20 cellular contexts compared by ENCODE assay signal in the genomic region with DNA sequence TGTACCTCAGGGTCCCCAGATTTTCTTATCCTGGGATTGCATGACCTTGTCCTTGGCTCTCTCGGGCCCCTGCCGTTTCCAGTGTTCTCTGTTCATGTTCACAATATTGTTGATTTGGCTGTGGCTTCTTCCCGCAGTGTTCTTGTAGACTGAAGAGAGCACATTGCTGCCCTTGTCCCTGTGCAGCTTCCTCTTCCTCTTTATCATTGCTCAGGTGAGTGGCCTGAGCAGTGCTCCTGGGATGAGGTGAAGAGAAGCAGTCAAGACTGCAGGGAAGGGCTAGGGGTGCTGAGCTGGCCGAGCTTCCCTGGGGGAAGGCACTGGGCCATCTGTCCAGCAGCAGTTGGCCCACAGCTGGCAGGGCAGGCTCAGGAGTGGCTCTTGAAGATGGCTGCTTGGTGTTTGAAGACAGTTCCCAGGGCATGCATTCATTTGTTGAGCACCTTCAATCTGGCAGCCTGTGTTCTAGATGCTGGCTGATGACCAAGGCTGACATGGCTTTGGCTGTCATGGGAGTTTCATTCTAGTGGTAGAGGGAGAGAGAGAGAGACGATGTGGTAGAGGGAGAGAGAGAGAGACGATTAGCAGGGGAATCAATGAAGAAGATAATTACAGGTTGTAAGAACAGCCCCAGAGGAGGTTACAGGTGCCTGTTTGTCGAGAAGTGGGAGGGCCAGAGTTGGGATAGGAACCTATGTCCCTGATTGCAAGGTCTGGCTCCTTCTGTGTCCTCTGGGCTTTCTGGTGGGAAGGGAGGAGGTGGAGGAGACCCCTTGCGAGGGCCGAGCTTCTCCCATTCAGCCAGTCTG. TPM values are rescaled to one million over a fixed set of nuclear protein-coding genes. Genes with fewer than 3 reads are reported as not detected.
DNase-seq lines count a peak whose midpoint lies in the region; ATAC-seq, FAIRE-seq and TF ChIP-seq lines count a peak whose summit lies in the region.
"Had no signal": no experiment of that assay in that cellular context is flagged by ENCODE, and none has a peak within 500 bp of the region (broad histone marks: within the 10 kb centered on the region; RNA-seq: fewer than 3 reads in every experiment).

No MANE protein-coding gene starts in this region.

- H3K36me3 Mint-ChIP-seq in activated T-cell treated with anti-CD3 and anti-CD28 coated beads, Interleukin-2, amount 50 U/mL, for 72 hours (ENCODE audit: insufficient read depth in 2 of 2) = no peaks in the 10 kb centered on the region

- no peaks in the 10 kb centered on the region for H3K27me3 ChIP-seq in GM12878 (replicated peaks in 1 of 2; ENCODE audit: control insufficient read depth in 2 of 2, insufficient read depth in 2 of 2, low read length in 1 of 2)
- H3K27me3 ChIP-seq in neutrophil = no peaks in the 10 kb centered on the region
- H3K27me3 ChIP-seq: brain microvascular endothelial cell, sigmoid colon had no signal

- no peak overlapping the region for H3K4me3 ChIP-seq in GM12878
- H3K4me3 ChIP-seq in neutrophil (ENCODE audit: low read depth in 1 of 2, low read length in 1 of 2) = no peak overlapping the region
- H3K4me3 ChIP-seq: sigmoid colon had no signal

- RAD21 ChIA-PET in GM12878 (lab: Charles Lee; ENCODE audit: unreplicated experiment) = interaction anchor here (0.7 to 8.4 kb wide), 9 partner anchors 8 to 55 kb away, joined by 3 to 65 read pairs (median 3); no protein-coding TSS in a partner anchor

- H4K20me1 ChIP-seq in GM12878 (ENCODE audit: control insufficient read depth, insufficient read depth) = no peaks in the 10 kb centered on the region; the same call in none of the 2 replicates

- BruUV-seq in GM12878 (replicated peaks; lab: Mats Ljungman, UMichigan) = no TSS peak

- FAIRE-seq in GM12878 (lab: Jason Lieb, UNC) = peak; percentile 27
- FAIRE-seq: keratinocyte had no signal

- TF ChIP-seq CTCF in GM12878 (IDR thresholded peaks at IDR 0.05 in 2 of 3, conservative IDR thresholded peaks at IDR 0.05 in 1 of 3; ENCODE audit: control insufficient read depth in 2 of 3, extremely low read depth in 1 of 3, insufficient read depth in 1 of 3, low read depth in 3 of 3, low read length in 3 of 3) = no peak
- TF ChIP-seq CTCF in neutrophil (IDR thresholded peaks at IDR 0.05) = no peak

- no peak for DNase-seq in activated T-cell treated with anti-CD3 and anti-CD28 coated beads, Interleukin-2, amount 50 U/mL, for 72 hours
- DNase-seq in activated T-cell treated with anti-CD3 and anti-CD28 coated beads for 4 hours = no peak
- peak; percentile 10 for DNase-seq in NCI-H2029 (lab: John Stamatoyannopoulos, UW)
- DNase-seq in GM12878 (ENCODE audit: low read depth, low spot score) = no peak
- no peak for DNase-seq in stimulated activated CD4-positive, alpha-beta T cell treated with anti-CD3 and anti-CD28 coated beads, Interleukin-15, amount 100 ng/mL, for 24 hours
- DNase-seq in NCI-H774 (lab: John Stamatoyannopoulos, UW) = no peak
- DNase-seq in NCI-H2196 treated with DMSO at 0.1 percent for 48 hours (lab: John Stamatoyannopoulos, UW; ENCODE audit: unreplicated experiment) = no peak
- DNase-seq: brain microvascular endothelial cell; GDM1; midbrain; NCI-H2171 treated with DMSO at 0.1 percent for 48 hours; nucleus accumbens; SHP77 treated with DMSO at 0.1 percent for 48 hours; sigmoid colon; stimulated activated CD4-positive, alpha-beta T cell treated with anti-CD3 and anti-CD28 coated beads, Interleukin-4, amount 100 ng/mL, for 1 hour; stimulated activated CD8-positive, alpha-beta memory T cell treated with anti-CD3 and anti-CD28 coated beads, Interleukin-4, amount 100 ng/mL, for 48 hours had no signal

- CTCF ChIA-PET in GM12878 (lab: Yijun Ruan, JAX) = interaction anchor here (0.6 to 5.0 kb wide), 9 partner anchors 9 to 230 kb away, joined by 3 to 36 read pairs (median 4); no protein-coding TSS in a partner anchor

- no peaks in the 10 kb centered on the region for H3K9me3 Mint-ChIP-seq in activated T-cell treated with anti-CD3 and anti-CD28 coated beads, Interleukin-2, amount 50 U/mL, for 72 hours
- H3K9me3 Mint-ChIP-seq: activated naive CD4-positive, alpha-beta T cell treated with anti-CD3 and anti-CD28 coated beads, Interleukin-2, amount 50 U/mL, for 72 hours had no signal

- peak overlapping the region; percentile 21 for H3K27ac Mint-ChIP-seq in activated T-cell treated with anti-CD3 and anti-CD28 coated beads, Interleukin-2, amount 50 U/mL, for 72 hours

- no peak overlapping the region for H2AFZ ChIP-seq in GM12878 (ENCODE audit: control insufficient read depth, low read depth, low read length)

- intact Hi-C loops in GM12878 (cut with micrococcal nuclease; ENCODE audit: unreplicated experiment) = no loop called here

- ATAC-seq in activated T-cell treated with anti-CD3 and anti-CD28 coated beads, Interleukin-2, amount 50 U/mL, for 72 hours (replicated peaks in 1 of 2) = no peak
- peak; percentile 55 for ATAC-seq in GM12878
- ATAC-seq: activated CD4-positive, CD25-positive, alpha-beta regulatory T cell treated with anti-CD3 and anti-CD28 coated beads, Interleukin-2, amount 50 U/mL, for 24 hours; activated naive CD4-positive, alpha-beta T cell treated with anti-CD3 and anti-CD28 coated beads, Interleukin-2, amount 50 U/mL, for 72 hours had no signal

- no peak overlapping the region for H3K27ac ChIP-seq in GM12878 (ENCODE audit: control insufficient read depth, insufficient read depth)
- peak overlapping the region; percentile 30 for H3K27ac ChIP-seq in neutrophil
- H3K27ac ChIP-seq: brain microvascular endothelial cell, sigmoid colon had no signal

- H3K9me3 ChIP-seq in GM12878 (replicated peaks; ENCODE audit: control insufficient read depth, insufficient read depth, low read length) (no peaks in the 10 kb centered on the region), neutrophil (no peaks in the 10 kb centered on the region)
- H3K9me3 ChIP-seq: sigmoid colon had no signal

- H3K4me1 ChIP-seq in GM12878 (ENCODE audit: control insufficient read depth, insufficient read depth, low read length) (peaks cover 8% of the 10 kb centered on the region), neutrophil (ENCODE audit: control insufficient read depth in 1 of 2, insufficient read depth in 1 of 2, low read depth in 1 of 2, low read length in 1 of 2) (peaks cover 21 to 33% of the 10 kb centered on the region in 2 experiments)

- SMC1A ChIA-PET in GM12878 (lab: Charles Lee; ENCODE audit: uncharacterized antibody, unreplicated experiment) = interaction anchor here (0.6 to 10.4 kb wide), 12 partner anchors 9 to 40 kb away, joined by 3 to 107 read pairs (median 8); no protein-coding TSS in a partner anchor

- H3K4me3 Mint-ChIP-seq in activated T-cell treated with anti-CD3 and anti-CD28 coated beads, Interleukin-2, amount 50 U/mL, for 72 hours = no peak overlapping the region

- no peak for TF ChIP-seq RAD21 in GM12878 (IDR thresholded peaks at IDR 0.05; ENCODE audit: insufficient read depth, low read depth, low read length)

- POLR2A ChIA-PET in GM12878 (lab: Charles Lee) = interaction anchor here (0.6 to 2.8 kb wide), 6 partner anchors 18 to 204 kb away, joined by 3 to 12 read pairs (median 4); no protein-coding TSS in a partner anchor

- in situ Hi-C loops in GM12878 (cut with MboI) = no loop called here

- 71% methylated on average over 8 of the region's 9 CpGs for WGBS in GM12878 (ENCODE audit: insufficient coverage, insufficient replicate concordance, low lambda C conversion rate, missing lambda C conversion rate)

- peaks cover 82% of the 10 kb centered on the region for H3K4me1 Mint-ChIP-seq in activated T-cell treated with anti-CD3 and anti-CD28 coated beads, Interleukin-2, amount 50 U/mL, for 72 hours (ENCODE audit: low read depth)

- TF ChIP-seq EP300 in GM12878 (IDR thresholded peaks at IDR 0.05; ENCODE audit: borderline replicate concordance in 1 of 2, control insufficient read depth in 1 of 2, low read depth in 2 of 2, low read length in 2 of 2) = no peak

- H3K4me2 ChIP-seq in GM12878 (ENCODE audit: control insufficient read depth, insufficient read depth) = no peak overlapping the region

- no peaks in the 10 kb centered on the region for H3K36me3 ChIP-seq in GM12878 (ENCODE audit: control insufficient read depth in 2 of 2, insufficient read depth in 2 of 2, low read length in 1 of 2)
- no peaks in the 10 kb centered on the region for H3K36me3 ChIP-seq in neutrophil
- H3K36me3 ChIP-seq: brain microvascular endothelial cell, sigmoid colon had no signal

- no peak overlapping the region for H3K9ac ChIP-seq in GM12878 (ENCODE audit: control insufficient read depth, insufficient read depth, low read length)

- no peak for TF ChIP-seq POLR2A in GM12878 (IDR thresholded peaks at IDR 0.05; ENCODE audit: low read depth, low read length)

- H3K27me3 Mint-ChIP-seq in activated T-cell treated with anti-CD3 and anti-CD28 coated beads, Interleukin-2, amount 50 U/mL, for 72 hours (ENCODE audit: low read depth) = no peaks in the 10 kb centered on the region

- H3K79me2 ChIP-seq in GM12878 (ENCODE audit: control insufficient read depth, insufficient read depth, low read length) = peaks cover 36% of the 10 kb centered on the region

TF ChIP-seq in GM12878, 131 proteins besides CTCF, POLR2A, EP300 and RAD21 (continues in another document):
- TF ChIP-seq BHLHE40 (IDR thresholded peaks at IDR 0.05; ENCODE audit: borderline replicate concordance in 1 of 2, low read depth in 2 of 2, low read length in 1 of 2) (no peak), CHD2 (IDR thresholded peaks at IDR 0.05; ENCODE audit: borderline replicate concordance, low read depth, low read length) (no peak), GATAD2B (conservative IDR thresholded peaks at IDR 0.05; ENCODE audit: low read depth) (no peak)

RNA-seq across cellular contexts. Expression of a gene that starts 17.4 kb away (rescaled TPM):
- 10 to 100 TPM; 29.6 to 43.5 TPM for total RNA-seq in activated T-cell treated with anti-CD3 and anti-CD28 coated beads, Interleukin-2, amount 50 U/mL, for 72 hours
- 66.1 and 72.4 TPM in 2 replicates for total RNA-seq in GM12878 (2013; cell fraction: nucleolus; rRNA removed)
- total RNA-seq in GM12878 (2014; rRNA removed) (11.3 and 13.0 TPM in 2 replicates), GM12878 (2014; rRNA removed; fragmentation: Illumina TruSeq; extraction: Trizol) (13.8 and 15.4 TPM in 2 replicates), GM12878 (2021) (11.6 and 13.4 TPM in 2 replicates)
- 18.1 TPM for polyA plus RNA-seq in GM12878 (2011; ENCODE audit: low read depth)
- polyA plus RNA-seq in GM12878 (2011; rRNA removed) (40.6 and 48.9 TPM in 2 replicates), GM12878 (2014; fragmentation: Illumina TruSeq; extraction: Trizol) (16.1 and 23.7 TPM in 2 replicates), GM12878 (2014; fragmentation: Nextera tagmentation; extraction: Ambion mirVana) (1 to 10 TPM; 3.5 to 4.6 TPM), GM12878 (2014; rRNA removed) (15.4 and 17.5 TPM in 2 replicates), GM12878 (2016; fragmentation: Nextera tagmentation; extraction: Ambion mirVana) (10 to 100 TPM; 12.0 to 14.2 TPM)
- polyA plus RNA-seq in GM12878 (2011; cell fraction: cytosol; rRNA removed) = 15.6 and 17.6 TPM in 2 replicates
- polyA plus RNA-seq in GM12878 (2011; cell fraction: nucleus; rRNA removed) = 119 and 146 TPM in 2 replicates
- 7.4 and 7.7 TPM in 2 replicates for polyA plus RNA-seq in GM12878 (2012)
- polyA minus RNA-seq in GM12878 (2011; rRNA and poly(A)+ RNA removed) = 37.3 and 46.3 TPM in 2 replicates
- polyA minus RNA-seq in GM12878 (2011; cell fraction: cytosol; rRNA and poly(A)+ RNA removed) = 15.2 and 16.0 TPM in 2 replicates
- polyA minus RNA-seq in GM12878 (2011; cell fraction: nucleus; rRNA and poly(A)+ RNA removed) = 55.7 and 73.1 TPM in 2 replicates
